In the genomic region with DNA sequence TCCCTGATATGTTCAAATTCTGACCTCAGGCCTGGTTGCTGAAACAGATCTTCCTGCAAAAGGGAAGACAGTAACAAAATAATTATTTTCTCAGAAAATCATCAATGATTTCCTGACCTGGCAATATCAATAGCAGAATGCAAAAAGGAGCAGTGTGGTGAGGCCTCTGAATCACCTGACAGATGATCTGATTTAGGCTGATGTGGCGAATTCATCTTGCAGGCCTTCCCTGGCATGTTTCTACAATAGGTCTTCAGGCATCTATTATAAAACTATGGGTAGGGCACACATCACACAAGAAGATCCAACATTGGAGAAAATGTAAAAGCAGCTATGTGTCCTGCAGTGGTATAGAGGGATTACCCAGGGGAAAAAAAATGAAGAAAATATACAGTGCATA, we compare ENCODE assay signal across 24 cellular contexts. TPM values are rescaled to one million over a fixed set of nuclear protein-coding genes. Genes with fewer than 3 reads are reported as not detected.
A peak's percentile ranks its signal among the peaks of the same experiment; 100 is the strongest.
DNase-seq lines count a peak whose midpoint lies in the region; ATAC-seq and TF ChIP-seq lines count a peak whose summit lies in the region.
"Had no signal": no experiment of that assay in that cellular context is flagged by ENCODE, and none has a peak within 500 bp of the region (broad histone marks: within the 10 kb centered on the region; RNA-seq: fewer than 3 reads in every experiment).

No MANE protein-coding gene starts in this region.

- H4K20me1 ChIP-seq in PC-3 (ENCODE audit: low read length): no peaks in the 10 kb centered on the region
- no peaks in the 10 kb centered on the region for H4K20me1 ChIP-seq in mammary epithelial cell (ENCODE audit: insufficient read depth, low read length)
- H4K20me1 ChIP-seq in hepatocyte (ENCODE audit: insufficient read depth, poor library complexity, severe bottlenecking): no peaks in the 10 kb centered on the region

- H3K36me3 ChIP-seq in PC-3 (ENCODE audit: low read depth, low read length): peaks cover 5% of the 10 kb centered on the region; the same call in 1 of the 2 replicates
- H3K36me3 ChIP-seq in mammary epithelial cell (ENCODE audit: insufficient read depth, low read length): no peaks in the 10 kb centered on the region
- peaks cover 0 to 81% (median 29%) of the 10 kb centered on the region in 4 donors for H3K36me3 ChIP-seq in right lobe of liver
- no peaks in the 10 kb centered on the region for H3K36me3 ChIP-seq in hepatocyte (replicated peaks; ENCODE audit: insufficient read depth, low read depth)

- H3K4me3 ChIP-seq in PC-3 (ENCODE audit: low read length) (no peak overlapping the region), mammary epithelial cell (replicated peaks in 1 of 3; ENCODE audit: insufficient read depth in 1 of 3, low read depth in 2 of 3, low read length in 3 of 3) (no peak overlapping the region), skin epidermis (no peak overlapping the region), right lobe of liver (no peak overlapping the region), hepatocyte (no peak overlapping the region)
- H3K4me3 ChIP-seq: upper lobe of right lung had no signal

- H3K27ac ChIP-seq in PC-3 (ENCODE audit: low read length): peak overlapping the region; percentile 86; the same call in 1 of the 2 replicates
- peak overlapping the region; percentile 94 for H3K27ac ChIP-seq in mammary epithelial cell (ENCODE audit: insufficient read depth, low read depth, low read length)
- H3K27ac ChIP-seq in skin epidermis: peak overlapping the region in 11 of 21 experiments; percentile 22 to 85 (median 73)
- no peak overlapping the region for H3K27ac ChIP-seq in right lobe of liver
- H3K27ac ChIP-seq in hepatocyte: no peak overlapping the region
- H3K27ac ChIP-seq: C4-2B, upper lobe of right lung had no signal

- TF ChIP-seq POLR2A in right lobe of liver (IDR thresholded peaks at IDR 0.05): no peak

- no peak overlapping the region for H2AFZ ChIP-seq in PC-3 (ENCODE audit: low read length)
- H2AFZ ChIP-seq in mammary epithelial cell (ENCODE audit: low read depth, low read length): no peak overlapping the region
- no peak overlapping the region for H2AFZ ChIP-seq in hepatocyte

- WGBS in mammary epithelial cell (ENCODE audit: low coverage, missing lambda C conversion rate): 100% methylated on average over 1 of the region's 1 CpG
- 88% methylated on average over 1 of the region's 1 CpG for WGBS in right lobe of liver (ENCODE audit: insufficient coverage, low coverage, low lambda C conversion rate, missing lambda C conversion rate)
- WGBS in hepatocyte (ENCODE audit: low lambda C conversion rate, missing lambda C conversion rate): 100% methylated on average over 1 of the region's 1 CpG

- no peaks in the 10 kb centered on the region for H3K79me2 ChIP-seq in PC-3 (ENCODE audit: low read length)
- H3K79me2 ChIP-seq in mammary epithelial cell (ENCODE audit: insufficient read depth, low read length): no peaks in the 10 kb centered on the region
- H3K79me2 ChIP-seq in hepatocyte: no peaks in the 10 kb centered on the region

- dilution Hi-C loops in mammary epithelial cell (cut with HindIII; ENCODE audit: low sequenced_read_pairs): no loop called here

- peaks cover 13% of the 10 kb centered on the region for H3K4me1 Mint-ChIP-seq in activated CD8-positive, alpha-beta T cell treated with anti-CD3 and anti-CD28 coated beads for 36 hours (ENCODE audit: low read depth)
- H3K4me1 Mint-ChIP-seq in activated CD8-positive, alpha-beta T cell treated with anti-CD3 and anti-CD28 coated beads, Interleukin-2, amount 10 ng/mL, durations not matched to agents 7 days and 5 days (ENCODE audit: low read depth): no peaks in the 10 kb centered on the region
- H3K4me1 Mint-ChIP-seq: brain, IgD-negative memory B cell had no signal

- H3K27ac Mint-ChIP-seq in activated CD8-positive, alpha-beta T cell treated with anti-CD3 and anti-CD28 coated beads for 36 hours: peak overlapping the region; percentile 88
- no peak overlapping the region for H3K27ac Mint-ChIP-seq in activated CD8-positive, alpha-beta T cell treated with anti-CD3 and anti-CD28 coated beads, Interleukin-2, amount 10 ng/mL, durations not matched to agents 7 days and 5 days
- H3K27ac Mint-ChIP-seq: brain, IgD-negative memory B cell had no signal

- H3K4me1 ChIP-seq in PC-3 (ENCODE audit: insufficient read depth, low read length) (peaks cover 30% of the 10 kb centered on the region), mammary epithelial cell (ENCODE audit: insufficient read depth, low read length) (peaks cover 33% of the 10 kb centered on the region), right lobe of liver (peaks cover 0 to 5% (median 0%) of the 10 kb centered on the region in 4 donors), hepatocyte (ENCODE audit: insufficient read depth) (peaks cover 5% of the 10 kb centered on the region)
- H3K4me1 ChIP-seq: upper lobe of right lung had no signal

- CTCF ChIA-PET in activated CD8-positive, alpha-beta T cell treated with anti-CD3 and anti-CD28 coated beads for 36 hours (lab: Charles Lee): interaction anchor here (1.3 kb wide), 1 partner anchor 12 kb away, joined by 3 read pairs; no protein-coding TSS in a partner anchor
- CTCF ChIA-PET in activated CD8-positive, alpha-beta T cell treated with anti-CD3 and anti-CD28 coated beads, Interleukin-2, amount 10 ng/mL, durations not matched to agents 7 days and 5 days (lab: Charles Lee): no interaction called here
- CTCF ChIA-PET in PC-3 (lab: Charles Lee): no interaction called here
- CTCF ChIA-PET in mammary epithelial cell (lab: Charles Lee; ENCODE audit: low non-redundant PET): no interaction called here

- H3K9me2 ChIP-seq in PC-3 (replicated peaks; ENCODE audit: low read length): no peaks in the 10 kb centered on the region
- H3K9me2 ChIP-seq in hepatocyte (replicated peaks; ENCODE audit: insufficient read depth): no peaks in the 10 kb centered on the region

- intact Hi-C loops in activated CD8-positive, alpha-beta T cell treated with anti-CD3 and anti-CD28 coated beads for 36 hours (cut with micrococcal nuclease): no loop called here
- intact Hi-C loops in PC-3 (cut with micrococcal nuclease) (no loop called here), mammary epithelial cell (cut with micrococcal nuclease) (loop anchor here (10.0 kb wide), 1 partner anchor 272 kb away; a partner anchor contains a TSS), right lobe of liver (cut with DNase I) (no loop called here)

- no peak overlapping the region for H3K4me3 Mint-ChIP-seq in activated CD8-positive, alpha-beta T cell treated with anti-CD3 and anti-CD28 coated beads for 36 hours
- H3K4me3 Mint-ChIP-seq in activated CD8-positive, alpha-beta T cell treated with anti-CD3 and anti-CD28 coated beads, Interleukin-2, amount 10 ng/mL, durations not matched to agents 7 days and 5 days: no peak overlapping the region
- H3K4me3 Mint-ChIP-seq: brain; natural killer cell treated with Interleukin-12 subunit alpha and Interleukin-12 subunit beta and Interleukin-15 and Interleukin-18, amount 100 ng/mL, for 72 hours had no signal

- H3F3A ChIP-seq in PC-3 (ENCODE audit: low read length, unreplicated experiment): peaks cover 4% of the 10 kb centered on the region

- H3K9me3 Mint-ChIP-seq in activated CD8-positive, alpha-beta T cell treated with anti-CD3 and anti-CD28 coated beads for 36 hours: no peaks in the 10 kb centered on the region
- H3K9me3 Mint-ChIP-seq in activated CD8-positive, alpha-beta T cell treated with anti-CD3 and anti-CD28 coated beads, Interleukin-2, amount 10 ng/mL, durations not matched to agents 7 days and 5 days (ENCODE audit: insufficient read depth): no peaks in the 10 kb centered on the region
- H3K9me3 Mint-ChIP-seq: brain; IgD-negative memory B cell; natural killer cell treated with Interleukin-12 subunit alpha and Interleukin-12 subunit beta and Interleukin-15 and Interleukin-18, amount 100 ng/mL, for 72 hours had no signal

- H3K4me2 ChIP-seq in PC-3 (ENCODE audit: low read length) (no peak overlapping the region), mammary epithelial cell (ENCODE audit: insufficient read depth, low read depth, low read length) (no peak overlapping the region), hepatocyte (no peak overlapping the region)

- peaks cover 33% of the 10 kb centered on the region for H3K36me3 Mint-ChIP-seq in activated CD8-positive, alpha-beta T cell treated with anti-CD3 and anti-CD28 coated beads for 36 hours (ENCODE audit: low read depth)
- H3K36me3 Mint-ChIP-seq in activated CD8-positive, alpha-beta T cell treated with anti-CD3 and anti-CD28 coated beads, Interleukin-2, amount 10 ng/mL, durations not matched to agents 7 days and 5 days (ENCODE audit: low read depth): peaks cover 48% of the 10 kb centered on the region
- H3K36me3 Mint-ChIP-seq: IgD-negative memory B cell had no signal

- H3K9ac ChIP-seq in PC-3 (ENCODE audit: low read length) (no peak overlapping the region), mammary epithelial cell (ENCODE audit: insufficient read depth, low read length) (no peak overlapping the region)

- TF ChIP-seq CTCF in activated CD8-positive, alpha-beta T cell treated with anti-CD3 and anti-CD28 coated beads for 36 hours (IDR thresholded peaks at IDR 0.05): no peak
- TF ChIP-seq CTCF in PC-3 (conservative IDR thresholded peaks at IDR 0.05; ENCODE audit: low read depth, low read length): no peak
- TF ChIP-seq CTCF in mammary epithelial cell (conservative IDR thresholded peaks at IDR 0.05 in 1 of 2, IDR thresholded peaks at IDR 0.05 in 1 of 2; ENCODE audit: extremely low read depth in 1 of 2, insufficient read depth in 1 of 2, low read depth in 1 of 2, low read length in 2 of 2): no peak
- no peak for TF ChIP-seq CTCF in right lobe of liver (IDR thresholded peaks at IDR 0.05)
- no peak for TF ChIP-seq CTCF in hepatocyte (IDR thresholded peaks at IDR 0.05; ENCODE audit: poor library complexity)

- in situ Hi-C loops in mammary epithelial cell (cut with MboI; ENCODE audit: low sequenced_read_pairs in 2 of 2): no loop called here

- no peaks in the 10 kb centered on the region for H3K9me3 ChIP-seq in PC-3 (ENCODE audit: low read length)
- no peaks in the 10 kb centered on the region for H3K9me3 ChIP-seq in mammary epithelial cell (replicated peaks; ENCODE audit: insufficient read depth, low read length)
- H3K9me3 ChIP-seq in right lobe of liver: no peaks in the 10 kb centered on the region
- no peaks in the 10 kb centered on the region for H3K9me3 ChIP-seq in hepatocyte (ENCODE audit: low read depth)
- H3K9me3 ChIP-seq: upper lobe of right lung had no signal

- POLR2A ChIA-PET in activated CD8-positive, alpha-beta T cell treated with anti-CD3 and anti-CD28 coated beads for 36 hours (lab: Charles Lee): no interaction called here
- POLR2A ChIA-PET in activated CD8-positive, alpha-beta T cell treated with anti-CD3 and anti-CD28 coated beads, Interleukin-2, amount 10 ng/mL, durations not matched to agents 7 days and 5 days (lab: Charles Lee): no interaction called here
- POLR2A ChIA-PET in PC-3 (lab: Charles Lee; ENCODE audit: unreplicated experiment): no interaction called here

- H3K27me3 Mint-ChIP-seq in activated CD8-positive, alpha-beta T cell treated with anti-CD3 and anti-CD28 coated beads for 36 hours: no peaks in the 10 kb centered on the region
- no peaks in the 10 kb centered on the region for H3K27me3 Mint-ChIP-seq in activated CD8-positive, alpha-beta T cell treated with anti-CD3 and anti-CD28 coated beads, Interleukin-2, amount 10 ng/mL, durations not matched to agents 7 days and 5 days (ENCODE audit: low read depth)
- H3K27me3 Mint-ChIP-seq: IgD-negative memory B cell; natural killer cell treated with Interleukin-12 subunit alpha and Interleukin-12 subunit beta and Interleukin-15 and Interleukin-18, amount 100 ng/mL, for 72 hours had no signal

- no peak for ATAC-seq in activated CD8-positive, alpha-beta T cell treated with anti-CD3 and anti-CD28 coated beads for 36 hours
- no peak for ATAC-seq in activated CD8-positive, alpha-beta T cell treated with anti-CD3 and anti-CD28 coated beads, Interleukin-2, amount 10 ng/mL, durations not matched to agents 7 days and 5 days
- ATAC-seq in PC-3: no peak
- no peak for ATAC-seq in right lobe of liver
- ATAC-seq: left cardiac atrium; natural killer cell treated with Interleukin-12 subunit alpha and Interleukin-12 subunit beta and Interleukin-15 and Interleukin-18, amount 100 ng/mL, for 72 hours; upper lobe of right lung had no signal

- no peaks in the 10 kb centered on the region for H3K27me3 ChIP-seq in PC-3 (ENCODE audit: low read length)
- H3K27me3 ChIP-seq in mammary epithelial cell (ENCODE audit: insufficient read depth, low read length): no peaks in the 10 kb centered on the region
- H3K27me3 ChIP-seq in right lobe of liver: no peaks in the 10 kb centered on the region
- H3K27me3 ChIP-seq in hepatocyte: no peaks in the 10 kb centered on the region
- H3K27me3 ChIP-seq: upper lobe of right lung had no signal

- BruUV-seq in PC-3 (replicated peaks; lab: Mats Ljungman, UMichigan) (no TSS peak), mammary epithelial cell (replicated peaks; lab: Mats Ljungman, UMichigan) (no TSS peak)

- no peak for DNase-seq in activated CD8-positive, alpha-beta T cell treated with anti-CD3 and anti-CD28 coated beads for 36 hours
- DNase-seq in activated CD8-positive, alpha-beta T cell treated with anti-CD3 and anti-CD28 coated beads, Interleukin-2, amount 10 ng/mL, durations not matched to agents 7 days and 5 days: no peak
- DNase-seq in PC-3 (no peak), mammary epithelial cell (no peak), SW 1271 (lab: John Stamatoyannopoulos, UW) (no peak), right lobe of liver (no peak), hepatocyte (ENCODE audit: low spot score) (no peak)
- DNase-seq: activated CD8-positive, alpha-beta memory T cell treated with anti-CD3 and anti-CD28 coated beads, Interleukin-2, amount 50 U/mL, for 48 hours; activated gamma-delta T cell treated with Interleukin-2 at 50 U/mL for 16 hours; COR-L47; hypothalamus; left cardiac atrium; NCI-H1694; NCI-H446; NCI-H774; SIG-M5; stimulated activated CD4-positive, alpha-beta T cell treated with anti-CD3 and anti-CD28 coated beads, Interleukin-4, amount 100 ng/mL, for 4 hours; T-helper 9 cell; upper lobe of right lung had no signal

RNA-seq across cellular contexts. Expression of a gene that starts 7.1 kb away (rescaled TPM):
- total RNA-seq in activated CD8-positive, alpha-beta T cell treated with anti-CD3 and anti-CD28 coated beads for 36 hours: 10 to 100 TPM; 17.7 to 21.3 TPM
- 10 to 100 TPM; 22.4 to 27.7 TPM for total RNA-seq in activated CD8-positive, alpha-beta T cell treated with anti-CD3 and anti-CD28 coated beads, Interleukin-2, amount 10 ng/mL, durations not matched to agents 7 days and 5 days
- total RNA-seq in PC-3 (2014; rRNA removed) (5.4 and 10.7 TPM in 2 replicates), mammary epithelial cell (10 to 100 TPM in 1 of 2 donors, 1 to 10 TPM in 1; 4.5 to 28.7 TPM), right lobe of liver (10 to 100 TPM in 1 of 6 experiments, 1 to 10 TPM in 5; 3.5 to 10.3 (median 6.1) TPM), hepatocyte (4.7 and 5.1 TPM in 2 replicates)
- polyA plus RNA-seq in mammary epithelial cell (8.3 TPM), hepatocyte (5.0 and 8.0 TPM in 2 replicates)
- polyA minus RNA-seq in mammary epithelial cell: 59.0 TPM

RNA-seq across cellular contexts. Expression of a gene that starts 58.5 kb away (rescaled TPM):
- 10 to 100 TPM; 36.2 to 37.1 TPM for total RNA-seq in activated CD8-positive, alpha-beta T cell treated with anti-CD3 and anti-CD28 coated beads for 36 hours
- total RNA-seq in activated CD8-positive, alpha-beta T cell treated with anti-CD3 and anti-CD28 coated beads, Interleukin-2, amount 10 ng/mL, durations not matched to agents 7 days and 5 days: 10 to 100 TPM; 17.1 to 17.3 TPM
- total RNA-seq in PC-3 (2014; rRNA removed) (41.8 and 51.9 TPM in 2 replicates), mammary epithelial cell (10 to 100 TPM; 18.0 to 27.7 TPM), right lobe of liver (10 to 100 TPM in 2 of 6 experiments, 1 to 10 TPM in 4; 4.4 to 18.3 (median 6.4) TPM), hepatocyte (24.1 and 26.5 TPM in 2 replicates)
- polyA plus RNA-seq in mammary epithelial cell (26.6 TPM), hepatocyte (33.8 and 37.4 TPM in 2 replicates)
- 12.1 TPM for polyA minus RNA-seq in mammary epithelial cell

RNA-seq across cellular contexts. Expression of a gene that starts 58.9 kb away (rescaled TPM):
- total RNA-seq in activated CD8-positive, alpha-beta T cell treated with anti-CD3 and anti-CD28 coated beads for 36 hours: 10 to 100 TPM; 17.4 to 17.9 TPM
- total RNA-seq in activated CD8-positive, alpha-beta T cell treated with anti-CD3 and anti-CD28 coated beads, Interleukin-2, amount 10 ng/mL, durations not matched to agents 7 days and 5 days: 10 to 100 TPM; 19.1 to 22.2 TPM
- total RNA-seq in PC-3 (2014; rRNA removed) (70.1 and 72.5 TPM in 2 replicates), mammary epithelial cell (10 to 100 TPM; 13.0 to 73.6 TPM), right lobe of liver (10 to 100 TPM; 23.0 to 61.7 (median 27.9) TPM), hepatocyte (63.8 and 78.3 TPM in 2 replicates)
- polyA plus RNA-seq in mammary epithelial cell (26.5 TPM), hepatocyte (166 and 186 TPM in 2 replicates)
- polyA minus RNA-seq in mammary epithelial cell: 4.3 TPM

Comparison
In these comparisons a context has a peak if more than half of its experiments do, and no peak if none do; other contexts are left out.
1. H3K27ac ChIP-seq: peak in PC-3 (single experiment), mammary epithelial cell (single experiment) and skin epidermis (11 of 21); none in right lobe of liver (0 of 3) and hepatocyte (single experiment).